ENCODE assay signal across 25 cellular contexts in the genomic region with DNA sequence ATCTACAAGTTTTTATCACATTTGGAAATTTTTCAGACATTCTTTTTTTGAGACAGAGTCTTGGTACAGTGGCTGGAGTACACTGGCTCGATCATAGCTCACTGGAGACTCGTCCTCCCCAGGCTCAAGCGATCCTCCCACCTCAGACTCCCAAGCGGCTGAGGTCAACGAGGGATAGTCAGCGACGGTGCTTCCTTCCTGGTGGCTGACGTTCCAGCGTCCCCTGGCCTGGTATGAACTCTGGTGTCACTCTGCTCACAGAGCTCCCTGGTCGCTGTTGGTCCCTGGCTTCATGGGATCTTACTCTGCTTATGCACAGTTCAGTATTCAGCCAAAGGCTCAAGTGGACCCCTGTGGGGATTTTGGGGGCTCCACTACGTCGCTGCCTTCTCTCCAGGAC. TPM values are rescaled to one million over a fixed set of nuclear protein-coding genes. Genes with fewer than 3 reads are reported as not detected.
"Had no signal": no experiment of that assay in that cellular context is flagged by ENCODE, and none has a peak within 500 bp of the region (broad histone marks: within the 10 kb centered on the region; RNA-seq: fewer than 3 reads in every experiment).

No MANE protein-coding gene starts in this region.

- FAIRE-seq: pancreas, small intestine, urothelium cell line had no signal

- H3K4me3 ChIP-seq: pancreas, psoas muscle, right lobe of liver, sigmoid colon, stomach, thoracic aorta, thyroid gland, tibial nerve, upper lobe of left lung, vagina had no signal

- ATAC-seq: naive thymus-derived CD8-positive, alpha-beta T cell; natural killer cell treated with Interleukin-12 subunit alpha and Interleukin-12 subunit beta and Interleukin-15 and Interleukin-18, amount 100 ng/mL, for 72 hours; pancreas; psoas muscle; right cardiac atrium; right lobe of liver; stimulated activated effector memory CD8-positive, alpha-beta T cell treated with anti-CD3 and anti-CD28 coated beads, Interleukin-12 subunit alpha, Interleukin-12 subunit beta, amount 100 ng/mL, for 72 hours; stimulated activated naive B cell treated with anti-CD40 and anti-IgM and Interleukin-4, amounts not matched to agents 10 μg/mL and 1 μg/mL and 100 μg/mL, for 72 hours had no signal

- H3K36me3 ChIP-seq: pancreas, right lobe of liver, sigmoid colon, stomach, thoracic aorta, thyroid gland, tibial nerve, upper lobe of left lung, vagina had no signal

- H3K9me3 ChIP-seq: pancreas, psoas muscle, right lobe of liver, thoracic aorta, thyroid gland, upper lobe of left lung, vagina had no signal

- H3K27ac ChIP-seq: pancreas, psoas muscle, right lobe of liver, sigmoid colon, stomach, thoracic aorta, thyroid gland, tibial nerve, upper lobe of left lung, vagina had no signal

- DNase-seq: naive B cell; naive thymus-derived CD8-positive, alpha-beta T cell; nephron progenitor cell; sigmoid colon; small intestine; stimulated activated CD4-positive, alpha-beta T cell treated with anti-CD3 and anti-CD28 coated beads, Interleukin-15, amount 100 ng/mL, for 24 hours; stimulated activated CD4-positive, alpha-beta T cell treated with anti-CD3 and anti-CD28 coated beads, Interleukin-2, amount 100 ng/mL, for 24 hours; stimulated activated CD4-positive, alpha-beta T cell treated with anti-CD3 and anti-CD28 coated beads, Interleukin-2, amount 100 ng/mL, for 48 hours; stimulated activated CD4-positive, alpha-beta T cell treated with anti-CD3 and anti-CD28 coated beads, Interleukin-4, amount 100 ng/mL, for 24 hours; stimulated activated naive B cell treated with anti-CD40 and anti-IgM and Interleukin-4, amounts not matched to agents 10 μg/mL and 1 μg/mL and 100 μg/mL, for 72 hours; stimulated activated naive CD4-positive, alpha-beta T cell treated with Interleukin-2 at 50 U/mL for 16 hours; stomach; thyroid gland; trophoblast cell; upper lobe of left lung had no signal

- H3K27me3 ChIP-seq: pancreas, right lobe of liver, thyroid gland, vagina had no signal

RNA-seq across cellular contexts. Expression of a gene that starts 3.5 kb away (rescaled TPM):
- total RNA-seq: naive thymus-derived CD8-positive, alpha-beta T cell; natural killer cell treated with Interleukin-12 subunit alpha and Interleukin-12 subunit beta and Interleukin-15 and Interleukin-18, amount 100 ng/mL, for 72 hours had no signal
- polyA plus RNA-seq: naive thymus-derived CD8-positive, alpha-beta T cell had no signal
